In genomic region chr16:21501869-21502667, GRCh38 we compare ENCODE assay signal across 1 cellular context.
TF ChIP-seq lines count a peak whose summit lies in the region.

No MANE protein-coding gene starts in this region.

TF ChIP-seq in HepG2, 621 proteins besides CTCF, POLR2A, EP300 and RAD21 (continued from another document and continues in another):
- TF ChIP-seq SIX4 (CRISPR knock-in tag; IDR thresholded peaks at IDR 0.05), result peak; percentile 64; the same call in 1 of the 2 replicates
- TF ChIP-seq THAP7 (CRISPR knock-in tag; IDR thresholded peaks at IDR 0.05), result 0 out of 2 replicates have a peak, but pooled peaks have one; percentile 86
- peak; percentile 93 for TF ChIP-seq ZNF784 (CRISPR knock-in tag; IDR thresholded peaks at IDR 0.05; ENCODE audit: borderline replicate concordance)
- TF ChIP-seq ZBTB49 (CRISPR knock-in tag; IDR thresholded peaks at IDR 0.05; ENCODE audit: borderline replicate concordance), result 0 out of 2 replicates have a peak, but pooled peaks have one; percentile 81
- no peak for TF ChIP-seq NFE2L2 (IDR thresholded peaks at IDR 0.05; ENCODE audit: low read length)
- TF ChIP-seq ZNF10 (CRISPR knock-in tag; IDR thresholded peaks at IDR 0.05; ENCODE audit: borderline replicate concordance, low read depth), result 0 out of 2 replicates have a peak, but pooled peaks have one; percentile 86
- peak; percentile 88 for TF ChIP-seq TAF15 (IDR thresholded peaks at IDR 0.05; ENCODE audit: low read depth, low read length, poor library complexity, severe bottlenecking)
- peak; percentile 95 for TF ChIP-seq ARID4A (CRISPR knock-in tag; IDR thresholded peaks at IDR 0.05; ENCODE audit: borderline replicate concordance)
- peak; percentile 92 for TF ChIP-seq TFDP2 (CRISPR knock-in tag; IDR thresholded peaks at IDR 0.05)
- TF ChIP-seq ZNF766 (CRISPR knock-in tag; IDR thresholded peaks at IDR 0.05; ENCODE audit: borderline replicate concordance), result peak; percentile 98
- TF ChIP-seq RBFOX2 (IDR thresholded peaks at IDR 0.05; ENCODE audit: low read depth, low read length), result peak; percentile 96
- peak; percentile 82 for TF ChIP-seq POLR2G (IDR thresholded peaks at IDR 0.05; ENCODE audit: low read depth, low read length)
- no peak for TF ChIP-seq ZNF460 (CRISPR knock-in tag; IDR thresholded peaks at IDR 0.05; ENCODE audit: borderline replicate concordance)
- TF ChIP-seq ZNF772 (CRISPR knock-in tag; IDR thresholded peaks at IDR 0.05), result 0 out of 2 replicates have a peak, but pooled peaks have one; percentile 74
- 0 out of 2 replicates have a peak, but pooled peaks have one; percentile 53 for TF ChIP-seq ONECUT2 (CRISPR knock-in tag; IDR thresholded peaks at IDR 0.05)
- TF ChIP-seq JUN (CRISPR knock-in tag; IDR thresholded peaks at IDR 0.05), result peak; percentile 68; the same call in 1 of the 2 replicates
- TF ChIP-seq ZNF414 (CRISPR knock-in tag; IDR thresholded peaks at IDR 0.05), result peak; percentile 94
- peak; percentile 96 for TF ChIP-seq ZNF232 (CRISPR knock-in tag; IDR thresholded peaks at IDR 0.05; ENCODE audit: borderline replicate concordance)
- TF ChIP-seq GABPA (IDR thresholded peaks at IDR 0.05; ENCODE audit: low read depth, low read length), result no peak
- TF ChIP-seq GABPA (CRISPR knock-in tag; IDR thresholded peaks at IDR 0.05; ENCODE audit: low read depth), result no peak
- TF ChIP-seq ZNF143 (CRISPR knock-in tag; IDR thresholded peaks at IDR 0.05), result peak; percentile 92
- 0 out of 2 replicates have a peak, but pooled peaks have one; percentile 59 for TF ChIP-seq AKNA (CRISPR knock-in tag; IDR thresholded peaks at IDR 0.05; ENCODE audit: borderline replicate concordance)
- peak; percentile 85 for TF ChIP-seq PITX1 (CRISPR knock-in tag; IDR thresholded peaks at IDR 0.05)
- no peak for TF ChIP-seq CENPBD1 (CRISPR knock-in tag; IDR thresholded peaks at IDR 0.05; ENCODE audit: borderline replicate concordance, low read depth)
- TF ChIP-seq MBNL3 (CRISPR knock-in tag; conservative IDR thresholded peaks at IDR 0.05), result no peak
- TF ChIP-seq LRRFIP1 (CRISPR knock-in tag; conservative IDR thresholded peaks at IDR 0.05), result no peak
- TF ChIP-seq TRIM22 (IDR thresholded peaks at IDR 0.05), result no peak
- TF ChIP-seq KLF15 (CRISPR knock-in tag; IDR thresholded peaks at IDR 0.05; ENCODE audit: borderline replicate concordance), result peak; percentile 92; the same call in 1 of the 2 replicates
- peak; percentile 82 for TF ChIP-seq HDAC1 (CRISPR knock-in tag; IDR thresholded peaks at IDR 0.05)
- TF ChIP-seq CHD4 (IDR thresholded peaks at IDR 0.05; ENCODE audit: borderline replicate concordance, low read length), result no peak
- peak; percentile 98 for TF ChIP-seq TBP (CRISPR knock-in tag; IDR thresholded peaks at IDR 0.05)
